ENCODE assay signal across 1 cellular context in genomic region chr11:76911415-76911808, GRCh38.
A peak's percentile ranks its signal among the peaks of the same experiment; 100 is the strongest.
TF ChIP-seq lines count a peak whose summit lies in the region.

No MANE protein-coding gene starts in this region.

TF ChIP-seq in K562, 482 proteins besides CTCF, POLR2A, EP300 and RAD21 (continued from another document and continues in another):
- TF ChIP-seq GATAD2B (IDR thresholded peaks at IDR 0.05; ENCODE audit: borderline replicate concordance) (no peak), SIX5 (IDR thresholded peaks at IDR 0.05; ENCODE audit: borderline replicate concordance in 1 of 2, insufficient read depth in 1 of 2, low read depth in 1 of 2, low read length in 2 of 2) (no peak), GTF2E2 (tag; IDR thresholded peaks at IDR 0.05) (no peak), CREB3 (tag; conservative IDR thresholded peaks at IDR 0.05; ENCODE audit: low read depth) (peak; percentile 90), SMAD4 (CRISPR knock-in tag; conservative IDR thresholded peaks at IDR 0.05) (peak; percentile 78), TSHZ1 (CRISPR knock-in tag; IDR thresholded peaks at IDR 0.05) (peak; percentile 89), HDAC8 (tag; IDR thresholded peaks at IDR 0.05) (peak; percentile 90), ZNF134 (CRISPR knock-in tag; conservative IDR thresholded peaks at IDR 0.05) (no peak), ZNF232 (CRISPR knock-in tag; IDR thresholded peaks at IDR 0.05) (no peak), NR2C2 (CRISPR knock-in tag; IDR thresholded peaks at IDR 0.05) (no peak), NR2C2 (tag; IDR thresholded peaks at IDR 0.05) (peak; percentile 80), ZNF561 (CRISPR knock-in tag; conservative IDR thresholded peaks at IDR 0.05) (no peak), KAT2B (IDR thresholded peaks at IDR 0.05; ENCODE audit: low read depth, low read length) (no peak), MIER1 (IDR thresholded peaks at IDR 0.05; ENCODE audit: low read depth) (no peak), MLLT1 (IDR thresholded peaks at IDR 0.05) (no peak), ZNF274 (IDR thresholded peaks at IDR 0.05; ENCODE audit: borderline replicate concordance, low read depth, low read length) (no peak), SNRNP70 (optimal IDR thresholded peaks at IDR 0.05; ENCODE audit: low read depth, low read length) (no peak), ZNF140 (CRISPR knock-in tag; IDR thresholded peaks at IDR 0.05) (no peak), E2F5 (CRISPR knock-in tag; IDR thresholded peaks at IDR 0.05) (no peak), MBD1 (CRISPR knock-in tag; IDR thresholded peaks at IDR 0.05) (no peak), SAFB2 (IDR thresholded peaks at IDR 0.05; ENCODE audit: borderline replicate concordance, low read depth, low read length, severe bottlenecking) (no peak), ZFP36 (IDR thresholded peaks at IDR 0.05; ENCODE audit: low read depth, low read length, partially characterized antibody) (no peak), SMARCA5 (IDR thresholded peaks at IDR 0.05) (no peak), MECOM (CRISPR knock-in tag; IDR thresholded peaks at IDR 0.05) (peak; percentile 73), RREB1 (CRISPR knock-in tag; IDR thresholded peaks at IDR 0.05) (no peak), SETDB1 (IDR thresholded peaks at IDR 0.05; ENCODE audit: low read length) (no peak), FUS (optimal IDR thresholded peaks at IDR 0.05; ENCODE audit: low read depth, low read length) (no peak), SIN3B (IDR thresholded peaks at IDR 0.05; ENCODE audit: low read depth) (no peak), ETV5 (CRISPR knock-in tag; IDR thresholded peaks at IDR 0.05; ENCODE audit: low read depth) (no peak), SMARCA4 (IDR thresholded peaks at IDR 0.05) (no peak), PKNOX1 (IDR thresholded peaks at IDR 0.05) (peak; percentile 13; the same call in 1 of the 2 replicates), TAF1 (IDR thresholded peaks at IDR 0.05; ENCODE audit: control insufficient read depth, extremely low read depth, insufficient read depth, low read length, severe bottlenecking) (no peak), ZNF395 (CRISPR knock-in tag; IDR thresholded peaks at IDR 0.05) (peak; percentile 87; the same call in 1 of the 2 replicates), THRAP3 (IDR thresholded peaks at IDR 0.05; ENCODE audit: borderline replicate concordance) (no peak), HNRNPLL (IDR thresholded peaks at IDR 0.05; ENCODE audit: low read depth, low read length, poor library complexity, severe bottlenecking) (no peak), ZSCAN29 (IDR thresholded peaks at IDR 0.05) (no peak), POLR2AphosphoS2 (IDR thresholded peaks at IDR 0.05; ENCODE audit: low read length) (no peak), CSDE1 (IDR thresholded peaks at IDR 0.05) (no peak), IFI16 (CRISPR knock-in tag; IDR thresholded peaks at IDR 0.05) (no peak), ATF2 (CRISPR knock-in tag; IDR thresholded peaks at IDR 0.05) (no peak), ZFP91 (CRISPR knock-in tag; IDR thresholded peaks at IDR 0.05) (no peak)
